15 cellular contexts compared by ENCODE assay signal in genomic region chr1:100035214-100035613, GRCh38.
A peak's percentile ranks its signal among the peaks of the same experiment; 100 is the strongest.
DNase-seq lines count a peak whose midpoint lies in the region; ATAC-seq and TF ChIP-seq lines count a peak whose summit lies in the region.
"Had no signal": no experiment of that assay in that cellular context is flagged by ENCODE, and none has a peak within 500 bp of the region (broad histone marks: within the 10 kb centered on the region; RNA-seq: fewer than 3 reads in every experiment).

No MANE protein-coding gene starts in this region.

- no peaks in the 10 kb centered on the region for H3K9me3 Mint-ChIP-seq in CD4-positive, alpha-beta T cell
- no peaks in the 10 kb centered on the region for H3K9me3 Mint-ChIP-seq in central memory CD8-positive, alpha-beta T cell
- H3K9me3 Mint-ChIP-seq in nephron = no peaks in the 10 kb centered on the region

- H2AFZ ChIP-seq in Loucy (ENCODE audit: low read length) = no peak overlapping the region

- no peak for ATAC-seq in CD4-positive, alpha-beta T cell (ENCODE audit: poor library complexity)
- ATAC-seq in central memory CD8-positive, alpha-beta T cell (replicated peaks; ENCODE audit: extremely low read depth, poor library complexity, severe bottlenecking) = no peak
- ATAC-seq in sciatic nerve (no peak), gastroesophageal sphincter (no peak)
- ATAC-seq: pancreas had no signal

- no peaks in the 10 kb centered on the region for H3K9me3 ChIP-seq in CD4-positive, alpha-beta T cell (ENCODE audit: control insufficient read depth, low read length)
- H3K9me3 ChIP-seq in Loucy (ENCODE audit: insufficient read depth, low read depth, low read length) = no peaks in the 10 kb centered on the region
- no peaks in the 10 kb centered on the region for H3K9me3 ChIP-seq in colonic mucosa
- H3K9me3 ChIP-seq in gastroesophageal sphincter = no peaks in the 10 kb centered on the region
- H3K9me3 ChIP-seq: BE2C, pancreas had no signal

- H3K4me1 ChIP-seq in Loucy (ENCODE audit: insufficient read depth, low read length, poor library complexity, severe bottlenecking) (peaks cover 28% of the 10 kb centered on the region), colonic mucosa (no peaks in the 10 kb centered on the region), gastroesophageal sphincter (peaks cover 0 to 31% (median 0%) of the 10 kb centered on the region in 3 donors)
- H3K4me1 ChIP-seq: BE2C had no signal

- H3K27me3 Mint-ChIP-seq in CD4-positive, alpha-beta T cell = no peaks in the 10 kb centered on the region
- no peaks in the 10 kb centered on the region for H3K27me3 Mint-ChIP-seq in central memory CD8-positive, alpha-beta T cell
- no peaks in the 10 kb centered on the region for H3K27me3 Mint-ChIP-seq in nephron (ENCODE audit: low read depth)

- no peak for DNase-seq in CD4-positive, alpha-beta T cell
- no peak for DNase-seq in central memory CD8-positive, alpha-beta T cell (ENCODE audit: low spot score in 2 of 2)
- no peak for DNase-seq in colonic mucosa
- DNase-seq in sciatic nerve (ENCODE audit: low spot score) = no peak
- no peak for DNase-seq in KG1 (lab: John Stamatoyannopoulos, UW)
- DNase-seq: activated CD4-positive, alpha-beta T cell treated with anti-CD3 and anti-CD28 coated beads for 48 hours; BE2C; cortex of kidney; DMS153; glutamatergic neuron; NCI-H2171; pancreas had no signal

- peak overlapping the region; percentile 56 for H3K4me3 Mint-ChIP-seq in CD4-positive, alpha-beta T cell
- no peak overlapping the region for H3K4me3 Mint-ChIP-seq in central memory CD8-positive, alpha-beta T cell
- H3K4me3 Mint-ChIP-seq in nephron = peak overlapping the region in 2 of 3 experiments; percentile 78 to 85

- H3K36me3 Mint-ChIP-seq in CD4-positive, alpha-beta T cell (ENCODE audit: low read depth) = peaks cover 18% of the 10 kb centered on the region
- H3K36me3 Mint-ChIP-seq in central memory CD8-positive, alpha-beta T cell (ENCODE audit: insufficient read depth) = peaks cover 22% of the 10 kb centered on the region
- H3K36me3 Mint-ChIP-seq in nephron (ENCODE audit: low read depth) = no peaks in the 10 kb centered on the region

- no peak for TF ChIP-seq POLR2A in gastroesophageal sphincter (IDR thresholded peaks at IDR 0.05)

- no peaks in the 10 kb centered on the region for H3K9me2 ChIP-seq in Loucy (replicated peaks; ENCODE audit: low read depth, low read length)

- H3K27ac ChIP-seq in CD4-positive, alpha-beta T cell (ENCODE audit: low read depth, low read length) = no peak overlapping the region
- H3K27ac ChIP-seq in colonic mucosa (no peak overlapping the region), gastroesophageal sphincter (no peak overlapping the region)
- H3K27ac ChIP-seq: pancreas had no signal

- H3K79me2 ChIP-seq in Loucy (ENCODE audit: insufficient read depth, low read length) = peaks cover 45% of the 10 kb centered on the region

- TF ChIP-seq CTCF in CD4-positive, alpha-beta T cell (IDR thresholded peaks at IDR 0.05) = no peak
- TF ChIP-seq CTCF in Loucy (conservative IDR thresholded peaks at IDR 0.05; ENCODE audit: low read length) = no peak
- no peak for TF ChIP-seq CTCF in nephron (IDR thresholded peaks at IDR 0.05; ENCODE audit: unreplicated experiment in 3 of 3)
- TF ChIP-seq CTCF in colonic mucosa (IDR thresholded peaks at IDR 0.05) = no peak
- no peak for TF ChIP-seq CTCF in gastroesophageal sphincter (IDR thresholded peaks at IDR 0.05)

- peaks cover 16% of the 10 kb centered on the region for H4K20me1 ChIP-seq in Loucy (ENCODE audit: insufficient read depth, low read length, poor library complexity, severe bottlenecking)

- H3K27me3 ChIP-seq in CD4-positive, alpha-beta T cell (ENCODE audit: control insufficient read depth, insufficient read depth, low read length) = no peaks in the 10 kb centered on the region
- H3K27me3 ChIP-seq in Loucy (ENCODE audit: insufficient read depth, low read length, poor library complexity, severe bottlenecking) = no peaks in the 10 kb centered on the region
- H3K27me3 ChIP-seq in colonic mucosa = no peaks in the 10 kb centered on the region
- H3K27me3 ChIP-seq in gastroesophageal sphincter = no peaks in the 10 kb centered on the region
- H3K27me3 ChIP-seq: BE2C, pancreas had no signal

- peak overlapping the region; percentile 100 for H3K4me3 ChIP-seq in Loucy (ENCODE audit: low read length, poor library complexity, severe bottlenecking)
- H3K4me3 ChIP-seq in colonic mucosa = no peak overlapping the region
- H3K4me3 ChIP-seq in gastroesophageal sphincter = no peak overlapping the region
- H3K4me3 ChIP-seq: pancreas had no signal

- intact Hi-C loops in CD4-positive, alpha-beta T cell (cut with DNase I, micrococcal nuclease) = loop anchor here (2.0 to 10.0 kb wide), 7 partner anchors 68 to 1163 kb away; partner anchors contain the start of genes AGL (in 1 of the 2), EXTL2 (in 1 of the 2), SLC30A7 (in 1 of the 2) and SLC35A3 (in 1 of the 2)
- intact Hi-C loops in colonic mucosa (cut with DNase I) (loop anchor here (10.0 kb wide), 3 partner anchors 70 to 420 kb away; partner anchors contain the start of gene SLC35A3), sciatic nerve (cut with DNase I) (no loop called here)

- H3K27ac Mint-ChIP-seq in CD4-positive, alpha-beta T cell = peak overlapping the region; percentile 67
- peak overlapping the region; percentile 41 for H3K27ac Mint-ChIP-seq in central memory CD8-positive, alpha-beta T cell (ENCODE audit: low read depth)
- H3K27ac Mint-ChIP-seq in nephron = peak overlapping the region; percentile 46 to 50 (median 47)

- H3K4me1 Mint-ChIP-seq in CD4-positive, alpha-beta T cell (ENCODE audit: low read depth) = peaks cover 35% of the 10 kb centered on the region
- peaks cover 23% of the 10 kb centered on the region for H3K4me1 Mint-ChIP-seq in central memory CD8-positive, alpha-beta T cell
- H3K4me1 Mint-ChIP-seq in nephron = peaks cover 43% of the 10 kb centered on the region

- H3K4me2 ChIP-seq in Loucy (ENCODE audit: low read depth, low read length, poor library complexity, severe bottlenecking) = peak overlapping the region; percentile 99

- POLR2A ChIA-PET in CD4-positive, alpha-beta T cell (lab: Charles Lee) = interaction anchor here (1.5 kb wide), 1 partner anchor 65 kb away, joined by 6 read pairs; the partner anchor contains the start of gene SLC35A3

- H3F3A ChIP-seq in Loucy (ENCODE audit: low read depth) = 0 out of 2 replicates have a peak, but pooled peaks cover 4% of the 10 kb centered on the region

- H3K36me3 ChIP-seq in Loucy (ENCODE audit: insufficient read depth, low read length) = no peaks in the 10 kb centered on the region
- H3K36me3 ChIP-seq in colonic mucosa = no peaks in the 10 kb centered on the region
- H3K36me3 ChIP-seq in gastroesophageal sphincter = no peaks in the 10 kb centered on the region
- H3K36me3 ChIP-seq: BE2C, pancreas had no signal

- no peak overlapping the region for H3K9ac ChIP-seq in Loucy (ENCODE audit: low read depth, low read length, poor library complexity, severe bottlenecking)
- H3K9ac ChIP-seq in colonic mucosa (ENCODE audit: low read depth in 2 of 2, low read length in 2 of 2) = no peak overlapping the region

- CTCF ChIA-PET in CD4-positive, alpha-beta T cell (lab: Charles Lee) = interaction anchor here (0.6 kb wide), 1 partner anchor 62 kb away, joined by 3 read pairs; no protein-coding TSS in a partner anchor

- WGBS in gastroesophageal sphincter (ENCODE audit: low coverage in 1 of 2), 2 donors = 86 to 87% methylated on average over 1 of the region's 1 CpG

- no peak for TF ChIP-seq EP300 in gastroesophageal sphincter (IDR thresholded peaks at IDR 0.05)
